ENCODE assay signal across 10 cellular contexts in genomic region chr14:76948213-76948947, GRCh38.
DNase-seq lines count a peak whose midpoint lies in the region; ATAC-seq and TF ChIP-seq lines count a peak whose summit lies in the region.
"Had no signal": no experiment of that assay in that cellular context is flagged by ENCODE, and none has a peak within 500 bp of the region (broad histone marks: within the 10 kb centered on the region; RNA-seq: fewer than 3 reads in every experiment).

No MANE protein-coding gene starts in this region.

- no peak for TF ChIP-seq POLR2A in esophagus muscularis mucosa (IDR thresholded peaks at IDR 0.05; ENCODE audit: low read depth)

- H4K20me1 ChIP-seq in PC-3 (ENCODE audit: low read length): no peaks in the 10 kb centered on the region
- H4K20me1 ChIP-seq in neural cell (ENCODE audit: insufficient read depth): no peaks in the 10 kb centered on the region

- H3K4me1 ChIP-seq in A673 (ENCODE audit: insufficient read depth, low read length, poor library complexity, severe bottlenecking) (peaks cover 49% of the 10 kb centered on the region), PC-3 (ENCODE audit: insufficient read depth, low read length) (peaks cover 51% of the 10 kb centered on the region), esophagus muscularis mucosa (peaks cover 45 to 55% (median 51%) of the 10 kb centered on the region in 4 donors)

- H3F3A ChIP-seq in PC-3 (ENCODE audit: low read length, unreplicated experiment): no peaks in the 10 kb centered on the region
- H3F3A ChIP-seq in neural cell (ENCODE audit: insufficient read depth, low read length, poor library complexity, severe bottlenecking): no peaks in the 10 kb centered on the region

- H3K9me3 ChIP-seq in A673 (ENCODE audit: low read depth, low read length, poor library complexity, severe bottlenecking) (no peaks in the 10 kb centered on the region), PC-3 (ENCODE audit: low read length) (no peaks in the 10 kb centered on the region), esophagus muscularis mucosa (no peaks in the 10 kb centered on the region), neural cell (ENCODE audit: low read length) (no peaks in the 10 kb centered on the region)

- TF ChIP-seq CTCF in A673 (conservative IDR thresholded peaks at IDR 0.05; ENCODE audit: low read depth, low read length) (no peak), PC-3 (conservative IDR thresholded peaks at IDR 0.05; ENCODE audit: low read depth, low read length) (no peak), esophagus muscularis mucosa (IDR thresholded peaks at IDR 0.05) (no peak), neural cell (IDR thresholded peaks at IDR 0.05; ENCODE audit: poor library complexity, severe bottlenecking) (no peak)

- BruUV-seq in A673 (replicated peaks; lab: Mats Ljungman, UMichigan) (no TSS peak), PC-3 (replicated peaks; lab: Mats Ljungman, UMichigan) (no TSS peak)

- no peaks in the 10 kb centered on the region for H3K36me3 Mint-ChIP-seq in activated naive CD4-positive, alpha-beta T cell treated with anti-CD3 and anti-CD28 coated beads, Interleukin-2, amount 50 U/mL, for 72 hours

- peak overlapping the region; percentile 72 for H3K4me2 ChIP-seq in PC-3 (ENCODE audit: low read length)
- peak overlapping the region; percentile 54 for H3K4me2 ChIP-seq in neural cell (ENCODE audit: low read length)

- no peak for ATAC-seq in PC-3
- no peak for ATAC-seq in activated naive CD4-positive, alpha-beta T cell treated with anti-CD3 and anti-CD28 coated beads, Interleukin-2, amount 50 U/mL, for 72 hours
- no peak for ATAC-seq in GM21423 (IDR thresholded peaks at IDR 0.05; ENCODE audit: unreplicated experiment)
- ATAC-seq: stimulated activated naive CD8-positive, alpha-beta T cell treated with anti-CD3 and anti-CD28 coated beads, Interleukin-15, amount 100 ng/mL, for 72 hours had no signal

- H3K9ac ChIP-seq in PC-3 (ENCODE audit: low read length) (peak overlapping the region; percentile 78; the same call in 1 of the 2 replicates), neural cell (ENCODE audit: low read length) (peak overlapping the region; percentile 67)

- CTCF ChIA-PET in A673 (lab: Charles Lee) (interaction anchor here (0.7 to 1.3 kb wide), 5 partner anchors 28 to 35 kb away, joined by 3 to 7 read pairs (median 4); no protein-coding TSS in a partner anchor), PC-3 (lab: Charles Lee) (interaction anchor here (0.6 to 1.3 kb wide), 5 partner anchors 29 to 122 kb away, joined by 3 to 8 read pairs (median 4); no protein-coding TSS in a partner anchor)

- H3K27ac ChIP-seq in A673 (ENCODE audit: low read depth, low read length, poor library complexity, severe bottlenecking) (peak overlapping the region; percentile 98), PC-3 (ENCODE audit: low read length) (peak overlapping the region; percentile 95), esophagus muscularis mucosa (replicated peaks in 1 of 4) (peak overlapping the region; percentile 75 to 86 (median 82)), neural cell (ENCODE audit: low read length) (peak overlapping the region; percentile 92)

- no peaks in the 10 kb centered on the region for H3K9me2 ChIP-seq in PC-3 (replicated peaks; ENCODE audit: low read length)
- H3K9me2 ChIP-seq in neural cell (ENCODE audit: insufficient read depth, low read length): no peaks in the 10 kb centered on the region

- WGBS in esophagus muscularis mucosa: 67% methylated on average over 11 of the region's 11 CpGs

- TF ChIP-seq RAD21 in neural cell (conservative IDR thresholded peaks at IDR 0.05): no peak

- H3K27ac Mint-ChIP-seq in activated naive CD4-positive, alpha-beta T cell treated with anti-CD3 and anti-CD28 coated beads, Interleukin-2, amount 50 U/mL, for 72 hours: no peak overlapping the region

- H3K4me3 ChIP-seq in A673 (ENCODE audit: low read depth, low read length, poor library complexity, severe bottlenecking) (no peak overlapping the region), PC-3 (ENCODE audit: low read length) (no peak overlapping the region), esophagus muscularis mucosa (no peak overlapping the region), neural cell (ENCODE audit: low read length) (no peak overlapping the region)

- intact Hi-C loops in A673 (cut with micrococcal nuclease; ENCODE audit: unreplicated experiment) (no loop called here), PC-3 (cut with micrococcal nuclease) (no loop called here), esophagus muscularis mucosa (cut with DNase I) (no loop called here)

- H3K79me2 ChIP-seq in PC-3 (ENCODE audit: low read length) (no peaks in the 10 kb centered on the region), neural cell (replicated peaks; ENCODE audit: insufficient read depth, low read length) (no peaks in the 10 kb centered on the region)

- no peaks in the 10 kb centered on the region for H3K27me3 ChIP-seq in A673 (replicated peaks; ENCODE audit: insufficient read depth, low read depth, low read length, poor library complexity)
- H3K27me3 ChIP-seq in PC-3 (ENCODE audit: low read length): no peaks in the 10 kb centered on the region
- H3K27me3 ChIP-seq in esophagus muscularis mucosa: no peaks in the 10 kb centered on the region
- no peaks in the 10 kb centered on the region for H3K27me3 ChIP-seq in neural cell (ENCODE audit: insufficient read depth, low read depth, low read length)

- H3K9me3 Mint-ChIP-seq in activated naive CD4-positive, alpha-beta T cell treated with anti-CD3 and anti-CD28 coated beads, Interleukin-2, amount 50 U/mL, for 72 hours: peaks cover 0 to 3% of the 10 kb centered on the region in 2 donors
- H3K9me3 Mint-ChIP-seq: stimulated activated naive CD8-positive, alpha-beta T cell treated with anti-CD3 and anti-CD28 coated beads, Interleukin-15, amount 100 ng/mL, for 72 hours had no signal

- H3K36me3 ChIP-seq in A673 (ENCODE audit: insufficient read depth, low read length, poor library complexity, severe bottlenecking): no peaks in the 10 kb centered on the region
- no peaks in the 10 kb centered on the region for H3K36me3 ChIP-seq in PC-3 (ENCODE audit: low read depth, low read length)
- no peaks in the 10 kb centered on the region for H3K36me3 ChIP-seq in esophagus muscularis mucosa
- H3K36me3 ChIP-seq in neural cell (ENCODE audit: insufficient read depth, low read length): no peaks in the 10 kb centered on the region

- DNase-seq in A673 (ENCODE audit: low spot score): peak; percentile 63
- no peak for DNase-seq in PC-3
- no peak for DNase-seq in esophagus muscularis mucosa (ENCODE audit: extremely low spot score)
- no peak for DNase-seq in activated naive CD4-positive, alpha-beta T cell treated with anti-CD3 and anti-CD28 coated beads, Interleukin-2, amount 50 U/mL, for 72 hours (ENCODE audit: low spot score in 2 of 2)
- DNase-seq in NCI-H345 (lab: John Stamatoyannopoulos, UW): no peak
- no peak for DNase-seq in NCI-H446 (lab: John Stamatoyannopoulos, UW)
- DNase-seq: activated T-cell treated with anti-CD3 and anti-CD28 coated beads, Interleukin-2, amount 50 U/mL, for 1 hour; stimulated activated naive CD8-positive, alpha-beta T cell treated with anti-CD3 and anti-CD28 coated beads, Interleukin-15, amount 100 ng/mL, for 72 hours had no signal

- POLR2A ChIA-PET in A673 (lab: Charles Lee; ENCODE audit: low non-redundant PET): no interaction called here
- POLR2A ChIA-PET in PC-3 (lab: Charles Lee; ENCODE audit: unreplicated experiment): no interaction called here

- no peak overlapping the region for H2AFZ ChIP-seq in PC-3 (ENCODE audit: low read length)
- H2AFZ ChIP-seq in neural cell (ENCODE audit: low read depth, low read length): no peak overlapping the region

- no peak for TF ChIP-seq EP300 in esophagus muscularis mucosa (IDR thresholded peaks at IDR 0.05)
- no peak for TF ChIP-seq EP300 in neural cell (conservative IDR thresholded peaks at IDR 0.05; ENCODE audit: poor library complexity, severe bottlenecking)

TF ChIP-seq in neural cell, 6 proteins besides CTCF, POLR2A, EP300 and RAD21:
- TF ChIP-seq REST (IDR thresholded peaks at IDR 0.05; ENCODE audit: borderline replicate concordance) (no peak), MXI1 (conservative IDR thresholded peaks at IDR 0.05; ENCODE audit: poor library complexity, severe bottlenecking) (no peak), SMC3 (conservative IDR thresholded peaks at IDR 0.05; ENCODE audit: poor library complexity) (no peak), EZH2 (IDR thresholded peaks at IDR 0.05; ENCODE audit: borderline replicate concordance, insufficient read depth, low read length, poor library complexity, severe bottlenecking) (no peak), POLR2AphosphoS5 (IDR thresholded peaks at IDR 0.05) (no peak), TAF1 (IDR thresholded peaks at IDR 0.05; ENCODE audit: low read depth) (no peak)
